In genomic region chr5:150356575-150357284, GRCh38 we compare ENCODE assay signal across 8 cellular contexts. TPM values are rescaled to one million over a fixed set of nuclear protein-coding genes. Genes with fewer than 3 reads are reported as not detected.
DNase-seq lines count a peak whose midpoint lies in the region; TF ChIP-seq lines count a peak whose summit lies in the region.

No MANE protein-coding gene starts in this region.

- H3K4me1 ChIP-seq in right atrium auricular region (peaks cover 0 to 21% of the 10 kb centered on the region in 2 donors), mammary epithelial cell (ENCODE audit: insufficient read depth, low read length) (peaks cover 9% of the 10 kb centered on the region), mucosa of rectum (ENCODE audit: control insufficient read depth in 2 of 2, insufficient read depth in 2 of 2, low read length in 2 of 2) (peaks cover 24 to 38% of the 10 kb centered on the region in 2 donors), vagina (peaks cover 16% of the 10 kb centered on the region)

- no peak for DNase-seq in right atrium auricular region (ENCODE audit: low spot score)
- no peak for DNase-seq in cardiac septum (ENCODE audit: low spot score)
- DNase-seq in mammary epithelial cell = no peak
- DNase-seq in vagina (ENCODE audit: extremely low spot score in 2 of 2) = no peak
- no peak for DNase-seq in NCI-H1417 (lab: John Stamatoyannopoulos, UW)
- no peak for DNase-seq in globus pallidus (ENCODE audit: low spot score)
- no peak for DNase-seq in stimulated activated CD4-positive, alpha-beta T cell treated with anti-CD3 and anti-CD28 coated beads, Interleukin-1b, Interleukin-23, amount 100 ng/mL, for 48 hours

- H3K36me3 ChIP-seq in right atrium auricular region = peaks cover 9% of the 10 kb centered on the region
- H3K36me3 ChIP-seq in mammary epithelial cell (ENCODE audit: insufficient read depth, low read length) = peaks cover 7% of the 10 kb centered on the region
- H3K36me3 ChIP-seq in mucosa of rectum (ENCODE audit: control insufficient read depth in 2 of 2, insufficient read depth in 2 of 2, low read length in 2 of 2) = peaks cover 6 to 9% of the 10 kb centered on the region in 2 donors
- peaks cover 0 to 8% of the 10 kb centered on the region in 2 donors for H3K36me3 ChIP-seq in vagina

- intact Hi-C loops in cardiac septum (cut with DNase I) (loop anchor here (5.0 to 10.0 kb wide), 3 partner anchors 96 to 222 kb away; no protein-coding TSS in a partner anchor), mammary epithelial cell (cut with micrococcal nuclease) (loop anchor here (1.0 to 10.0 kb wide), 2 partner anchors 80 to 522 kb away; no protein-coding TSS in a partner anchor), vagina (cut with DNase I) (no loop called here)

- H3K27ac ChIP-seq in right atrium auricular region (no peak overlapping the region), mammary epithelial cell (ENCODE audit: insufficient read depth, low read depth, low read length) (no peak overlapping the region), mucosa of rectum (ENCODE audit: low read depth in 2 of 2, low read length in 2 of 2) (peak overlapping the region; percentile 61 to 65), vagina (peak overlapping the region; percentile 43)

- H3K27me3 ChIP-seq in right atrium auricular region (no peaks in the 10 kb centered on the region), mammary epithelial cell (ENCODE audit: insufficient read depth, low read length) (no peaks in the 10 kb centered on the region), mucosa of rectum (ENCODE audit: control insufficient read depth in 2 of 2, insufficient read depth in 2 of 2, low read length in 2 of 2) (no peaks in the 10 kb centered on the region), vagina (no peaks in the 10 kb centered on the region)

- TF ChIP-seq POLR2A in vagina (IDR thresholded peaks at IDR 0.05) = no peak

- TF ChIP-seq CTCF in right atrium auricular region (IDR thresholded peaks at IDR 0.05) = no peak
- no peak for TF ChIP-seq CTCF in mammary epithelial cell (conservative IDR thresholded peaks at IDR 0.05 in 1 of 2, IDR thresholded peaks at IDR 0.05 in 1 of 2; ENCODE audit: extremely low read depth in 1 of 2, insufficient read depth in 1 of 2, low read depth in 1 of 2, low read length in 2 of 2)
- no peak for TF ChIP-seq CTCF in vagina (IDR thresholded peaks at IDR 0.05)

- 61% methylated on average over 10 of the region's 10 CpGs for WGBS in mammary epithelial cell (ENCODE audit: low coverage, missing lambda C conversion rate)

- peaks cover 42% of the 10 kb centered on the region for H3K79me2 ChIP-seq in mammary epithelial cell (ENCODE audit: insufficient read depth, low read length)

- CTCF ChIA-PET in mammary epithelial cell (lab: Charles Lee; ENCODE audit: low non-redundant PET) = no interaction called here

- no peaks in the 10 kb centered on the region for H3K9me3 ChIP-seq in right atrium auricular region
- no peaks in the 10 kb centered on the region for H3K9me3 ChIP-seq in mammary epithelial cell (replicated peaks; ENCODE audit: insufficient read depth, low read length)
- no peaks in the 10 kb centered on the region for H3K9me3 ChIP-seq in mucosa of rectum (ENCODE audit: control insufficient read depth in 2 of 2, low read length in 2 of 2)
- H3K9me3 ChIP-seq in vagina = no peaks in the 10 kb centered on the region

- H3K4me3 ChIP-seq in right atrium auricular region (peak overlapping the region; percentile 86 to 99), mammary epithelial cell (replicated peaks in 1 of 3; ENCODE audit: insufficient read depth in 1 of 3, low read depth in 2 of 3, low read length in 3 of 3) (peak overlapping the region in 2 of 3 experiments; percentile 13 to 35), mucosa of rectum (ENCODE audit: low read length in 2 of 2) (peak overlapping the region; percentile 58 to 78), vagina (peak overlapping the region; percentile 70 to 81)

- BruUV-seq in mammary epithelial cell (replicated peaks; lab: Mats Ljungman, UMichigan) = no TSS peak

- no peaks in the 10 kb centered on the region for H4K20me1 ChIP-seq in mammary epithelial cell (ENCODE audit: insufficient read depth, low read length)

- H3K4me2 ChIP-seq in mammary epithelial cell (ENCODE audit: insufficient read depth, low read depth, low read length) = peak overlapping the region; percentile 72

- dilution Hi-C loops in mammary epithelial cell (cut with HindIII; ENCODE audit: low sequenced_read_pairs) = no loop called here

- H3K9ac ChIP-seq in mammary epithelial cell (ENCODE audit: insufficient read depth, low read length) = no peak overlapping the region
- peak overlapping the region; percentile 39 to 68 for H3K9ac ChIP-seq in mucosa of rectum (ENCODE audit: low read depth in 1 of 2, low read length in 2 of 2)

- peak overlapping the region; percentile 87 for H2AFZ ChIP-seq in mammary epithelial cell (ENCODE audit: low read depth, low read length)

- in situ Hi-C loops in mammary epithelial cell (cut with MboI; ENCODE audit: low sequenced_read_pairs in 2 of 2) = loop anchor here in 1 of 2 donors (10.0 to 25.0 kb wide), 2 partner anchors 92 to 194 kb away; partner anchors contain the start of genes CDX1 and PDGFRB

RNA-seq across cellular contexts. Expression of gene TCOF1, which starts 0.8 kb away (rescaled TPM):
- total RNA-seq in right atrium auricular region (10 to 100 TPM; 17.5 to 18.1 TPM), cardiac septum (15.5 TPM), mammary epithelial cell (10 to 100 TPM; 17.7 to 70.4 TPM), vagina (39.3 TPM)
- polyA plus RNA-seq in mammary epithelial cell = 34.8 TPM
- 44.3 TPM for polyA minus RNA-seq in mammary epithelial cell

RNA-seq across cellular contexts. Expression of gene ARSI, which starts 54.0 kb away (rescaled TPM):
- total RNA-seq in right atrium auricular region = under 1 TPM; 0.30 to 0.83 TPM
- 0.38 TPM for total RNA-seq in cardiac septum
- 10 to 100 TPM in 1 of 2 donors, 1 to 10 TPM in 1; 9.2 to 38.8 TPM for total RNA-seq in mammary epithelial cell
- 20.3 TPM for polyA plus RNA-seq in mammary epithelial cell
- polyA minus RNA-seq in mammary epithelial cell = 6.9 TPM
- total RNA-seq in vagina = 4.7 TPM

RNA-seq across cellular contexts. Expression of gene CD74, which starts 56.0 kb away (rescaled TPM):
- total RNA-seq in right atrium auricular region (100 to 1,000 TPM; 268 to 424 TPM), cardiac septum (239 TPM), mammary epithelial cell (1 to 10 TPM; 6.8 to 9.7 TPM), vagina (530 TPM)
- 7.4 TPM for polyA plus RNA-seq in mammary epithelial cell
- polyA minus RNA-seq in mammary epithelial cell = 22.1 TPM

Comparison
In these comparisons a context has a peak if more than half of its experiments do, and no peak if none do; other contexts are left out.
1. H3K27ac ChIP-seq: peak in mucosa of rectum (2 of 2) and vagina (single experiment); none in right atrium auricular region (0 of 2) and mammary epithelial cell (single experiment).
2. H3K4me3 ChIP-seq: peak in every context shown above with its lines; median percentile 92 in right atrium auricular region; 76 in vagina; 68 in mucosa of rectum; 24 in mammary epithelial cell.
3. RNA of gene CD74, which starts 56.0 kb away (total RNA-seq): 530 TPM in vagina (single experiment), 268 to 424 TPM in right atrium auricular region and 239 TPM in cardiac septum (single experiment); 6.8 to 9.7 TPM in mammary epithelial cell; every median in the first group is over 10 times any median in the second.